ENCODE assay signal across 2 cellular contexts in genomic region chr11:125170001-125170405, GRCh38.
A peak's percentile ranks its signal among the peaks of the same experiment; 100 is the strongest.
TF ChIP-seq lines count a peak whose summit lies in the region.

No MANE protein-coding gene starts in this region.

TF ChIP-seq in IMR-90, 13 proteins besides CTCF, POLR2A, EP300 and RAD21:
- TF ChIP-seq, protein P1, sequence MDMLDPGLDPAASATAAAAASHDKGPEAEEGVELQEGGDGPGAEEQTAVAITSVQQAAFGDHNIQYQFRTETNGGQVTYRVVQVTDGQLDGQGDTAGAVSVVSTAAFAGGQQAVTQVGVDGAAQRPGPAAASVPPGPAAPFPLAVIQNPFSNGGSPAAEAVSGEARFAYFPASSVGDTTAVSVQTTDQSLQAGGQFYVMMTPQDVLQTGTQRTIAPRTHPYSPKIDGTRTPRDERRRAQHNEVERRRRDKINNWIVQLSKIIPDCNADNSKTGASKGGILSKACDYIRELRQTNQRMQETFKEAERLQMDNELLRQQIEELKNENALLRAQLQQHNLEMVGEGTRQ (IDR thresholded peaks at IDR 0.05; ENCODE audit: low read depth, low read length), result no peak
- TF ChIP-seq ELK1 (IDR thresholded peaks at IDR 0.05; ENCODE audit: borderline replicate concordance, low read depth, low read length) (no peak), FOS (IDR thresholded peaks at IDR 0.05; ENCODE audit: low read depth, low read length) (no peak), CEBPB (IDR thresholded peaks at IDR 0.05; ENCODE audit: low read depth, low read length) (no peak), RFX5 (IDR thresholded peaks at IDR 0.05; ENCODE audit: low read depth, low read length) (no peak)

TF ChIP-seq in H1, 55 proteins besides CTCF, POLR2A, EP300 and RAD21:
- no peak for TF ChIP-seq SIX5 (IDR thresholded peaks at IDR 0.05; ENCODE audit: low read depth, low read length)
- TF ChIP-seq HDAC2 (IDR thresholded peaks at IDR 0.05; ENCODE audit: borderline replicate concordance in 1 of 2, low read depth in 2 of 2, low read length in 2 of 2), result no peak
- TF ChIP-seq YY1 (IDR thresholded peaks at IDR 0.05; ENCODE audit: low read depth, low read length), result 0 out of 2 replicates have a peak, but pooled peaks have one; percentile 28
- TF ChIP-seq SP2 (IDR thresholded peaks at IDR 0.05; ENCODE audit: low read length), result no peak
- TF ChIP-seq POLR2AphosphoS5 (IDR thresholded peaks at IDR 0.05; ENCODE audit: low read depth, low read length), result no peak
- no peak for TF ChIP-seq POU5F1 (IDR thresholded peaks at IDR 0.05; ENCODE audit: low read depth, low read length)
- TF ChIP-seq CTBP2 (IDR thresholded peaks at IDR 0.05; ENCODE audit: borderline replicate concordance, insufficient read depth, insufficient read length, low read length), result no peak
